8 cellular contexts compared by ENCODE assay signal in the genomic region with DNA sequence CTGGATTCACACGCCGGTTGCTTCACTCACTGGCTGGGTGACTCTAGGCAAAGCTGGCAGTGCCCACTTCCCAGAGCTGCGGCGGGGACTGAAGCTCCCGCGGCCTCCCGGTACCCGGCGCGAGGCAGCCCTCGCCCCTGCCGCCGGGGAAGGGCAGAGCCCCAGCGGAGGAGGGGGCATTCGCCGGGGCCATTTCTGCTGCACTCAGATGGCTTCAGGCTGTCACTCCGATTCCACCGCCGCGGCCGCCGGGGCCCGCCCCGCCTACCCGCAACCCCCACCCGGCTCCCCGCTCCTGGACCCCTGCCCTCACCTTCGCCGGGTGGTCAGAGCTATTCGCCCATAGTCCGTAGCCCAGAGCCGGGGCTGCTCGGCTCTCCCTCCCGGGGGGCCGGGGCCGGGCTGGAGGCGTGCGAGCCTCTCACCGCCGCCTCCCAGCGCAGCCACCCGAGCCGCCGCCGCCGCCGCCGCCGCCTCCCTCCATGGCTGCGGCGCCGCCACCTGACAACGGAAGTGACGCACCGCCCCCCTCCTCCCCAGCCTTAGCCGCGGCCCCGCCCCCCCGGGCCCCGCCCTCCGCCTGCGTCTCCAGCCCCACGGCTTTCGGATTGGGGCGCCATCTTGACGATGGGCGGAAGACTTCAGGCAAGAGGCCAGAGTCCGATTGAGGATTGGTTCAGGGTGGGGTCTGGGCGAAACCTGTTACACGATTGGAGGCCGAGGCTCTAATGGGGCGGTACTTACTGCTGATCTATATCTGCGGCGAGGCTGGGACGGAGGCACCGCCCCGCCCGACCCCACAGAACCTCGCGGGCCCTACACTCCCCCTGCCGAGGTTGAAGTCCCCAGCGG. TPM values are rescaled to one million over a fixed set of nuclear protein-coding genes. Genes with fewer than 3 reads are reported as not detected.
DNase-seq lines count a peak whose midpoint lies in the region; ATAC-seq and TF ChIP-seq lines count a peak whose summit lies in the region.

A gene with protein sequence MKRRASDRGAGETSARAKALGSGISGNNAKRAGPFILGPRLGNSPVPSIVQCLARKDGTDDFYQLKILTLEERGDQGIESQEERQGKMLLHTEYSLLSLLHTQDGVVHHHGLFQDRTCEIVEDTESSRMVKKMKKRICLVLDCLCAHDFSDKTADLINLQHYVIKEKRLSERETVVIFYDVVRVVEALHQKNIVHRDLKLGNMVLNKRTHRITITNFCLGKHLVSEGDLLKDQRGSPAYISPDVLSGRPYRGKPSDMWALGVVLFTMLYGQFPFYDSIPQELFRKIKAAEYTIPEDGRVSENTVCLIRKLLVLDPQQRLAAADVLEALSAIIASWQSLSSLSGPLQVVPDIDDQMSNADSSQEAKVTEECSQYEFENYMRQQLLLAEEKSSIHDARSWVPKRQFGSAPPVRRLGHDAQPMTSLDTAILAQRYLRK (minus strand): TSS at position 515 of the 852 bp plus-strand sequence. CDS start 24,592 bp downstream, outside the sequence.

- peak within 1 kb of the TSS; percentile 97 for H3K9ac ChIP-seq in smooth muscle cell (ENCODE audit: low read depth)

- CTCF ChIA-PET in WTC11 (lab: Charles Lee) = interaction anchor here (0.6 to 2.9 kb wide), 10 partner anchors 12 to 288 kb away, joined by 3 to 23 read pairs (median 5); a partner anchor contains a TSS

- peak within 1 kb of the TSS; percentile 44 for H2AFZ ChIP-seq in ACC112 (ENCODE audit: low read length, unreplicated experiment)
- H2AFZ ChIP-seq in smooth muscle cell (ENCODE audit: low read depth) = no peak within 1 kb of the TSS

- peak within 1 kb of the TSS; percentile 95 for H3K27ac ChIP-seq in ACC112 (ENCODE audit: low read depth, low read length)
- H3K27ac ChIP-seq in smooth muscle cell (ENCODE audit: low read depth) = peak within 1 kb of the TSS; percentile 99

- H3K9me3 Mint-ChIP-seq in WTC11 = no peaks in the 10 kb centered on the region

- H3K4me2 ChIP-seq in smooth muscle cell = peak within 1 kb of the TSS; percentile 94

- H3K36me3 ChIP-seq in ACC112 (ENCODE audit: insufficient read depth, low read length) (no peaks in the 10 kb centered on the region), smooth muscle cell (ENCODE audit: low read depth) (no peaks in the 10 kb centered on the region)

- DNase-seq in NCI-H2227 treated with DMSO at 0.1 percent for 48 hours (lab: John Stamatoyannopoulos, UW) (peak; percentile 99), WTC11 (ENCODE audit: low spot score) (peak; percentile 97), cardiac fibroblast (ENCODE audit: low read depth in 2 of 2) (peak; percentile 99 to 100), iPS-NIHi7 (ENCODE audit: extremely low spot score) (peak; percentile 95), smooth muscle cell (lab: John Stamatoyannopoulos, UW; ENCODE audit: unreplicated experiment) (peak; percentile 94)

- POLR2A ChIA-PET in WTC11 (lab: Charles Lee) = interaction anchor here (0.9 to 5.9 kb wide), 14 partner anchors 13 to 229 kb away, joined by 3 to 172 read pairs (median 8); a partner anchor contains a TSS

- H3K36me3 Mint-ChIP-seq in WTC11 = no peaks in the 10 kb centered on the region; the same call in 1 of the 2 replicates

- H3K4me3 ChIP-seq in ACC112 (ENCODE audit: low read depth, low read length) = peak within 1 kb of the TSS; percentile 90
- H3K4me3 ChIP-seq in cardiac fibroblast (replicated peaks in 1 of 2; ENCODE audit: low read depth in 2 of 2, low read length in 2 of 2) = peak within 1 kb of the TSS; percentile 88 to 93
- H3K4me3 ChIP-seq in smooth muscle cell = peak within 1 kb of the TSS; percentile 79

- TF ChIP-seq CTCF in WTC11 (IDR thresholded peaks at IDR 0.05) (no peak), cardiac fibroblast (IDR thresholded peaks at IDR 0.05; ENCODE audit: low read depth, low read length) (no peak), smooth muscle cell (IDR thresholded peaks at IDR 0.05; ENCODE audit: borderline replicate concordance, insufficient read depth, poor library complexity, severe bottlenecking) (no peak)

- H3K27me3 Mint-ChIP-seq in WTC11 (ENCODE audit: low read depth) = no peaks in the 10 kb centered on the region

- H3K79me2 ChIP-seq in ACC112 (ENCODE audit: control insufficient read depth, insufficient read depth, low read length, unreplicated experiment) = peaks cover 49% of the 10 kb centered on the region
- H3K79me2 ChIP-seq in smooth muscle cell (ENCODE audit: low read depth) = peaks cover 49% of the 10 kb centered on the region

- peaks cover 31% of the 10 kb centered on the region for H3K4me1 Mint-ChIP-seq in WTC11

- peaks cover 46% of the 10 kb centered on the region for H4K20me1 ChIP-seq in smooth muscle cell (ENCODE audit: low read depth)

- H3F3A ChIP-seq in smooth muscle cell (ENCODE audit: low read depth) = peaks cover 21% of the 10 kb centered on the region

- peak within 1 kb of the TSS; percentile 99 for H3K27ac Mint-ChIP-seq in WTC11

- H3K4me1 ChIP-seq in ACC112 (ENCODE audit: control insufficient read depth, insufficient read depth, low read length, unreplicated experiment) (peaks cover 19% of the 10 kb centered on the region), smooth muscle cell (ENCODE audit: low read depth) (peaks cover 23% of the 10 kb centered on the region)

- ATAC-seq in GM18870 (IDR thresholded peaks at IDR 0.05; ENCODE audit: unreplicated experiment) (peak; percentile 86), HG03159 (IDR thresholded peaks at IDR 0.05; ENCODE audit: unreplicated experiment) (peak; percentile 85), WTC11 (peak; percentile 96)

- H3K4me3 Mint-ChIP-seq in WTC11 = peak within 1 kb of the TSS; percentile 94

- WGBS in smooth muscle cell (ENCODE audit: low lambda C conversion rate) = 1% methylated on average over 43 of the region's 82 CpGs

- H3K9me3 ChIP-seq in smooth muscle cell (replicated peaks; ENCODE audit: low read depth) = no peaks in the 10 kb centered on the region

- no peaks in the 10 kb centered on the region for H3K27me3 ChIP-seq in ACC112 (ENCODE audit: insufficient read depth, low read length)
- no peaks in the 10 kb centered on the region for H3K27me3 ChIP-seq in smooth muscle cell (ENCODE audit: low read depth)

TF ChIP-seq in WTC11, 78 proteins besides CTCF, POLR2A, EP300 and RAD21:
- TF ChIP-seq NFYB (CRISPR knock-in tag; conservative IDR thresholded peaks at IDR 0.05; ENCODE audit: low read depth) (peak; percentile 95), SP1 (CRISPR knock-in tag; conservative IDR thresholded peaks at IDR 0.05) (peak; percentile 97), ZNF396 (CRISPR knock-in tag; IDR thresholded peaks at IDR 0.05; ENCODE audit: borderline replicate concordance) (no peak)
- TF ChIP-seq, protein P1, sequence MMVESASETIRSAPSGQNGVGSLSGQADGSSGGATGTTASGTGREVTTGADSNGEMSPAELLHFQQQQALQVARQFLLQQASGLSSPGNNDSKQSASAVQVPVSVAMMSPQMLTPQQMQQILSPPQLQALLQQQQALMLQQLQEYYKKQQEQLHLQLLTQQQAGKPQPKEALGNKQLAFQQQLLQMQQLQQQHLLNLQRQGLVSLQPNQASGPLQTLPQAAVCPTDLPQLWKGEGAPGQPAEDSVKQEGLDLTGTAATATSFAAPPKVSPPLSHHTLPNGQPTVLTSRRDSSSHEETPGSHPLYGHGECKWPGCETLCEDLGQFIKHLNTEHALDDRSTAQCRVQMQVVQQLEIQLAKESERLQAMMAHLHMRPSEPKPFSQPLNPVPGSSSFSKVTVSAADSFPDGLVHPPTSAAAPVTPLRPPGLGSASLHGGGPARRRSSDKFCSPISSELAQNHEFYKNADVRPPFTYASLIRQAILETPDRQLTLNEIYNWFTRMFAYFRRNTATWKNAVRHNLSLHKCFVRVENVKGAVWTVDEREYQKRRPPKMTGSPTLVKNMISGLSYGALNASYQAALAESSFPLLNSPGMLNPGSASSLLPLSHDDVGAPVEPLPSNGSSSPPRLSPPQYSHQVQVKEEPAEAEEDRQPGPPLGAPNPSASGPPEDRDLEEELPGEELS (CRISPR knock-in tag; IDR thresholded peaks at IDR 0.05) = 0 out of 2 replicates have a peak, but pooled peaks have one; percentile 12
- TF ChIP-seq, protein P2, sequence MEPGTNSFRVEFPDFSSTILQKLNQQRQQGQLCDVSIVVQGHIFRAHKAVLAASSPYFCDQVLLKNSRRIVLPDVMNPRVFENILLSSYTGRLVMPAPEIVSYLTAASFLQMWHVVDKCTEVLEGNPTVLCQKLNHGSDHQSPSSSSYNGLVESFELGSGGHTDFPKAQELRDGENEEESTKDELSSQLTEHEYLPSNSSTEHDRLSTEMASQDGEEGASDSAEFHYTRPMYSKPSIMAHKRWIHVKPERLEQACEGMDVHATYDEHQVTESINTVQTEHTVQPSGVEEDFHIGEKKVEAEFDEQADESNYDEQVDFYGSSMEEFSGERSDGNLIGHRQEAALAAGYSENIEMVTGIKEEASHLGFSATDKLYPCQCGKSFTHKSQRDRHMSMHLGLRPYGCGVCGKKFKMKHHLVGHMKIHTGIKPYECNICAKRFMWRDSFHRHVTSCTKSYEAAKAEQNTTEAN (CRISPR knock-in tag; IDR thresholded peaks at IDR 0.05) = no peak
- TF ChIP-seq, protein P3, sequence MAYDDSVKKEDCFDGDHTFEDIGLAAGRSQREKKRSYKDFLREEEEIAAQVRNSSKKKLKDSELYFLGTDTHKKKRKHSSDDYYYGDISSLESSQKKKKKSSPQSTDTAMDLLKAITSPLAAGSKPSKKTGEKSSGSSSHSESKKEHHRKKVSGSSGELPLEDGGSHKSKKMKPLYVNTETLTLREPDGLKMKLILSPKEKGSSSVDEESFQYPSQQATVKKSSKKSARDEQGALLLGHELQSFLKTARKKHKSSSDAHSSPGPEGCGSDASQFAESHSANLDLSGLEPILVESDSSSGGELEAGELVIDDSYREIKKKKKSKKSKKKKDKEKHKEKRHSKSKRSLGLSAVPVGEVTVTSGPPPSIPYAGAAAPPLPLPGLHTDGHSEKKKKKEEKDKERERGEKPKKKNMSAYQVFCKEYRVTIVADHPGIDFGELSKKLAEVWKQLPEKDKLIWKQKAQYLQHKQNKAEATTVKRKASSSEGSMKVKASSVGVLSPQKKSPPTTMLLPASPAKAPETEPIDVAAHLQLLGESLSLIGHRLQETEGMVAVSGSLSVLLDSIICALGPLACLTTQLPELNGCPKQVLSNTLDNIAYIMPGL (CRISPR knock-in tag; IDR thresholded peaks at IDR 0.05) = peak; percentile 15; the same call in 1 of the 2 replicates

RNA-seq across cellular contexts. Expression of the gene that starts here (rescaled TPM):
- total RNA-seq in WTC11 (2021) (17.8 to 24.7 TPM (median 20.4 TPM) in 3 replicates), smooth muscle cell (7.2 and 8.4 TPM in 2 replicates)
- 18.8 and 28.3 TPM in 2 replicates for polyA plus RNA-seq in smooth muscle cell

Comparison
In these comparisons a context has a peak if more than half of its experiments do, and no peak if none do; other contexts are left out.
1. Peak in every context shown above with its lines: DNase-seq, ATAC-seq, H3K4me3 ChIP-seq and H3K27ac ChIP-seq.